Comparison of ENCODE assay signal across 11 cellular contexts in genomic region chr12:19234171-19234704, GRCh38.
DNase-seq lines count a peak whose midpoint lies in the region; TF ChIP-seq lines count a peak whose summit lies in the region.
"Had no signal": no experiment of that assay in that cellular context is flagged by ENCODE, and none has a peak within 500 bp of the region (broad histone marks: within the 10 kb centered on the region; RNA-seq: fewer than 3 reads in every experiment).

No MANE protein-coding gene starts in this region.

- H3K36me3 ChIP-seq in mesenchymal stem cell (ENCODE audit: control insufficient read depth in 1 of 2, insufficient read depth in 2 of 2, low read depth in 1 of 2, low read length in 2 of 2) (peaks cover 0 to 12% of the 10 kb centered on the region in 2 experiments), tibial nerve (no peaks in the 10 kb centered on the region)

- no peak overlapping the region for H3K14ac ChIP-seq in mesenchymal stem cell (ENCODE audit: low read length in 2 of 2)

- TF ChIP-seq CTCF in coronary artery (IDR thresholded peaks at IDR 0.05) (no peak), tibial nerve (IDR thresholded peaks at IDR 0.05) (no peak)

- H3K18ac ChIP-seq in mesenchymal stem cell (ENCODE audit: low read depth in 1 of 2, low read length in 2 of 2), result no peak overlapping the region

- H4K8ac ChIP-seq in mesenchymal stem cell (ENCODE audit: low read length), result no peak overlapping the region

- H3K9ac ChIP-seq in mesenchymal stem cell (ENCODE audit: low read length), result peak overlapping the region; percentile 71

- WGBS in mesenchymal stem cell, result 32% methylated on average over 2 of the region's 3 CpGs
- WGBS in tibial nerve, 2 donors, result 35 to 39% methylated on average over 3 of the region's 3 CpGs

- peak; percentile 32 to 34 for DNase-seq in AML-193 (lab: John Stamatoyannopoulos, UW)
- DNase-seq in NCI-H1417 (lab: John Stamatoyannopoulos, UW), result peak in 2 of 3 experiments; percentile 43 to 83
- no peak for DNase-seq in coronary artery (ENCODE audit: low spot score)
- peak; percentile 59 for DNase-seq in mesenchymal stem cell
- DNase-seq in tibial nerve (ENCODE audit: low spot score in 2 of 2), result no peak
- no peak for DNase-seq in NCI-H2171 treated with DMSO at 0.1 percent for 48 hours (lab: John Stamatoyannopoulos, UW)
- DNase-seq in DMS53 treated with DMSO at 0.1 percent for 48 hours (lab: John Stamatoyannopoulos, UW; ENCODE audit: unreplicated experiment), result no peak
- DNase-seq in germinal center (ENCODE audit: low spot score), result no peak
- DNase-seq: stimulated activated CD4-positive, alpha-beta T cell treated with anti-CD3 and anti-CD28 coated beads, Interleukin-4, amount 100 ng/mL, for 1 hour had no signal

- peak overlapping the region; percentile 54 for H2AK5ac ChIP-seq in mesenchymal stem cell (ENCODE audit: low read length, severe bottlenecking)

- H2BK12ac ChIP-seq in mesenchymal stem cell (ENCODE audit: low read length in 2 of 2), result no peak overlapping the region

- no peak overlapping the region for H3K4me2 ChIP-seq in mesenchymal stem cell (ENCODE audit: low read length, poor library complexity, severe bottlenecking)

- H3K27ac ChIP-seq in coronary artery (peak overlapping the region; percentile 14 to 60), mesenchymal stem cell (ENCODE audit: low read length, poor library complexity, severe bottlenecking) (peak overlapping the region; percentile 1), tibial nerve (peak overlapping the region in 2 of 4 donors; percentile 56 to 83)
- H3K27ac ChIP-seq: C4-2B, RWPE1 had no signal

- no peak overlapping the region for H2AFZ ChIP-seq in mesenchymal stem cell (ENCODE audit: low read depth, low read length)

- no peak overlapping the region for H2BK120ac ChIP-seq in mesenchymal stem cell (ENCODE audit: low read depth, low read length)

- H3K4me1 ChIP-seq in mesenchymal stem cell (ENCODE audit: control insufficient read depth, insufficient read depth, low read depth, low read length) (peaks cover 4% of the 10 kb centered on the region), tibial nerve (peaks cover 0 to 53% (median 17%) of the 10 kb centered on the region in 4 donors)

- H3K27me3 ChIP-seq in mesenchymal stem cell (ENCODE audit: control insufficient read depth in 1 of 2, insufficient read depth in 1 of 2, low read length in 2 of 2) (no peaks in the 10 kb centered on the region), tibial nerve (no peaks in the 10 kb centered on the region)

- no peak overlapping the region for H3K4ac ChIP-seq in mesenchymal stem cell (ENCODE audit: low read depth in 1 of 2, low read length in 2 of 2)

- TF ChIP-seq EP300 in tibial nerve (IDR thresholded peaks at IDR 0.05), result no peak

- no peak overlapping the region for H3K23ac ChIP-seq in mesenchymal stem cell (ENCODE audit: low read length in 2 of 2)

- H3K4me3 ChIP-seq in coronary artery (no peak overlapping the region), mesenchymal stem cell (ENCODE audit: insufficient read depth in 1 of 2, low read depth in 1 of 2, low read length in 2 of 2) (peak overlapping the region in 1 of 2 experiments; percentile 1), tibial nerve (no peak overlapping the region)

- TF ChIP-seq POLR2A in tibial nerve (IDR thresholded peaks at IDR 0.05), result no peak

- H4K91ac ChIP-seq in mesenchymal stem cell (ENCODE audit: low read length), result peak overlapping the region; percentile 41

- H2BK15ac ChIP-seq in mesenchymal stem cell (ENCODE audit: low read depth, poor library complexity, severe bottlenecking), result no peak overlapping the region

- H3K79me1 ChIP-seq in mesenchymal stem cell (replicated peaks; ENCODE audit: low read length, poor library complexity, severe bottlenecking), result peaks cover 13% of the 10 kb centered on the region

- H3K9me3 ChIP-seq in mesenchymal stem cell (ENCODE audit: control insufficient read depth, low read length), result no peaks in the 10 kb centered on the region
- peaks cover 0 to 6% (median 0%) of the 10 kb centered on the region in 4 donors for H3K9me3 ChIP-seq in tibial nerve

- H2BK5ac ChIP-seq in mesenchymal stem cell (ENCODE audit: low read depth, low read length, poor library complexity, severe bottlenecking), result no peak overlapping the region

Comparison
In these comparisons a context has a peak if more than half of its experiments do, and no peak if none do; other contexts are left out.
1. DNase-seq: peak in AML-193 (2 of 2), NCI-H1417 (2 of 3) and mesenchymal stem cell (single experiment); none in coronary artery (single experiment), tibial nerve (0 of 2), NCI-H2171 treated with DMSO at 0.1 percent for 48 hours (single experiment), DMS53 treated with DMSO at 0.1 percent for 48 hours (single experiment) and germinal center (single experiment).